7 cellular contexts compared by ENCODE assay signal in genomic region chr6:113433506-113433991, GRCh38.
DNase-seq lines count a peak whose midpoint lies in the region; ATAC-seq and TF ChIP-seq lines count a peak whose summit lies in the region.

No MANE protein-coding gene starts in this region.

- peaks cover 0 to 3% of the 10 kb centered on the region in 2 donors for H3K27me3 ChIP-seq in aorta (ENCODE audit: control insufficient read depth in 1 of 2, insufficient read depth in 2 of 2, low read length in 1 of 2)

- peak; percentile 79 for DNase-seq in M059J (ENCODE audit: low read depth)
- no peak for DNase-seq in coronary artery (ENCODE audit: low spot score)
- no peak for DNase-seq in memory B cell (ENCODE audit: low spot score in 2 of 2)
- DNase-seq in aorta: peak in 1 of 2 donors; percentile 59

- TF ChIP-seq CTCF in coronary artery (IDR thresholded peaks at IDR 0.05): no peak

- H3K4me3 ChIP-seq in coronary artery (peak overlapping the region; percentile 33), aorta (ENCODE audit: low read length in 2 of 2) (no peak overlapping the region)

- H3K27ac ChIP-seq in coronary artery: peak overlapping the region in 1 of 2 donors; percentile 3
- no peak overlapping the region for H3K27ac ChIP-seq in aorta (ENCODE audit: low read depth in 1 of 2, low read length in 2 of 2)

- H3K9me3 Mint-ChIP-seq in memory B cell: no peaks in the 10 kb centered on the region

- no peaks in the 10 kb centered on the region for H3K4me1 ChIP-seq in aorta (ENCODE audit: control insufficient read depth in 1 of 2, insufficient read depth in 2 of 2, low read length in 2 of 2)

- H3K27me3 Mint-ChIP-seq in memory B cell: no peaks in the 10 kb centered on the region

- H3K4me3 Mint-ChIP-seq in memory B cell: no peak overlapping the region

- H3K4me1 Mint-ChIP-seq in memory B cell: no peaks in the 10 kb centered on the region

- no peaks in the 10 kb centered on the region for H3K9me3 ChIP-seq in aorta (ENCODE audit: control insufficient read depth, low read length)

- WGBS in aorta, 2 donors: 38 to 40% methylated on average over 5 of the region's 5 CpGs

- H3K27ac Mint-ChIP-seq in memory B cell: peak overlapping the region; percentile 21

- intact Hi-C loops in aorta (cut with DNase I): no loop called here

- H3K36me3 ChIP-seq in aorta (ENCODE audit: control insufficient read depth in 1 of 2, insufficient read depth in 2 of 2, low read length in 1 of 2): no peaks in the 10 kb centered on the region

- ATAC-seq in memory B cell (ENCODE audit: low read depth) (no peak), aorta (ENCODE audit: low FRiP score) (peak; percentile 77), HG03196 (IDR thresholded peaks at IDR 0.05; ENCODE audit: unreplicated experiment) (no peak), GM18867 (IDR thresholded peaks at IDR 0.05; ENCODE audit: unreplicated experiment) (no peak), HG03520 (IDR thresholded peaks at IDR 0.05; ENCODE audit: unreplicated experiment) (no peak)

- no peaks in the 10 kb centered on the region for H3K36me3 Mint-ChIP-seq in memory B cell
